18 cellular contexts compared by ENCODE assay signal in the genomic region with DNA sequence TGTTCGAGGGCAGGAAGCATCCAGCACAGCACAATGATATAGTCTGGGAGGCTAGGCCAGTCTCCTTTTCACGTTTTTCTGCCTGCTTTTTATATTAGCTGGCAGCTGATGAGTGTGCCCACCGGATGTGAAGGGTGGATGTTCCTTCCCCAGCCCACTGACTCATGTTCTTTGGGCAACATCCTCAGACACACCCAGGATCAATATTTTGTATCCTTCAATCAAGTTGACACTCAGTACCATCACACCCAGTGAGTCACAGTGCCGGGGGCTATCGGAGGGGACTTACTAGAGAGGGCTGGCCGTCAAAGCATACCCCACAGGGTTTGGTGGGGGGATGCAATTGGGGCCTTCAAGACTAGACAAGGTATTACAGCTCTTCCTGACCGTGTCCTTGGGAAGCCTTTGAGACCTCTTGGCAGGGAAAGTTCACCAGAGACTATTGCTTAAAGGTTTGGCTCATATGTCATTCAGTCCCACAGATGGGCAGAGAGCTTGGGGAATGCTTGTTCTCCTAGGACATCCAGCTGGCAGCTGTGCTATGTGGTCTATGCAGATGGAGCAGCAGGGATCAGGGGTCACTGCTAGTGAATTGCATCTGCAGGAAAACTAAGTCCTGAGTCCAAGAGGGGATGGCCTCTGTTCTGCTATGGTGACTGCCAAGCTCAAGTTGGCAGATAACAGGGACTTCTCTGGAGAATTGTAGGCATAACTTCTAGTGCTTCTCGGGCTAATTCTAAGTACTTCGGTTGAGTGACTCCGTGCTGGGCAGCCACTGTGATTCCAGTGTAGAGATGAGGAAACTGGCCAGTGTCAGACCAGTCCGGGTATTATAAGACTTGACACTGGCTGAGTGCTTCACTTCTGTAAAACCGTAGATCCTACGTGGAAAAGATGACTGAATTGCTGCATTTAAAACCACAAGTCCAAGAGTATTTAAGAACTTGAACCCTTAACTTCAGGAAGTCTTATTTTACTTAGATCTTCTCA. TPM values are rescaled to one million over a fixed set of nuclear protein-coding genes. Genes with fewer than 3 reads are reported as not detected.
DNase-seq lines count a peak whose midpoint lies in the region; ATAC-seq and TF ChIP-seq lines count a peak whose summit lies in the region.
"Had no signal": no experiment of that assay in that cellular context is flagged by ENCODE, and none has a peak within 500 bp of the region (broad histone marks: within the 10 kb centered on the region; RNA-seq: fewer than 3 reads in every experiment).

No MANE protein-coding gene starts in this region.

- no peak overlapping the region for H3K27ac ChIP-seq in osteoblast (ENCODE audit: low read depth, low read length)
- H3K27ac ChIP-seq: left lung had no signal

- no peaks in the 10 kb centered on the region for H3K79me2 ChIP-seq in osteoblast (ENCODE audit: insufficient read depth, low read length)

- H3K36me3 ChIP-seq in skeletal muscle satellite cell (ENCODE audit: insufficient read depth, low read length) (no peaks in the 10 kb centered on the region), osteoblast (ENCODE audit: insufficient read depth, low read length) (no peaks in the 10 kb centered on the region)
- H3K36me3 ChIP-seq: left lung had no signal

- H4K20me1 ChIP-seq in osteoblast (ENCODE audit: insufficient read depth, low read length), result no peaks in the 10 kb centered on the region

- peaks cover 24% of the 10 kb centered on the region for H3K4me1 ChIP-seq in skeletal muscle satellite cell (ENCODE audit: control insufficient read depth, insufficient read depth, low read length)
- H3K4me1 ChIP-seq in osteoblast (ENCODE audit: insufficient read depth, low read length), result no peaks in the 10 kb centered on the region
- H3K4me1 ChIP-seq: left lung had no signal

- intact Hi-C loops in left ventricle myocardium superior (cut with micrococcal nuclease), result no loop called here

- H3K27me3 ChIP-seq in skeletal muscle satellite cell (ENCODE audit: control insufficient read depth, insufficient read depth, low read length), result no peaks in the 10 kb centered on the region
- no peaks in the 10 kb centered on the region for H3K27me3 ChIP-seq in osteoblast (ENCODE audit: insufficient read depth, low read length)

- no peaks in the 10 kb centered on the region for H3K9me3 ChIP-seq in skeletal muscle satellite cell (replicated peaks; ENCODE audit: low read length)
- no peaks in the 10 kb centered on the region for H3K9me3 ChIP-seq in osteoblast (ENCODE audit: low read depth, low read length)
- H3K9me3 ChIP-seq: left lung had no signal

- DNase-seq in ELR (ENCODE audit: low read depth) (peak; percentile 33), left ventricle myocardium superior (no peak), NCI-H187 (lab: John Stamatoyannopoulos, UW) (no peak), T-helper 9 cell (no peak), osteoblast (ENCODE audit: insufficient read length, low spot score, missing footprints) (no peak)
- DNase-seq: activated CD4-positive, alpha-beta T cell treated with anti-CD3 and anti-CD28 coated beads for 4 hours; AML-193; Calu3; effector memory CD8-positive, alpha-beta T cell; left lung; NCI-H1417; NCI-H2171 treated with DMSO at 0.1 percent for 48 hours; NCI-H69; SHP77; T-cell had no signal

- H3K4me2 ChIP-seq in skeletal muscle satellite cell (ENCODE audit: low read length), result peak overlapping the region; percentile 31
- H3K4me2 ChIP-seq in osteoblast (ENCODE audit: insufficient read depth, low read length), result no peak overlapping the region

- peak; percentile 87 for ATAC-seq in SK-N-SH treated with all-trans-retinoic acid at 6 μM for 48 hours
- peak; percentile 54 for ATAC-seq in left ventricle myocardium superior
- no peak for ATAC-seq in GM18907 (IDR thresholded peaks at IDR 0.05; ENCODE audit: unreplicated experiment)
- ATAC-seq: effector memory CD8-positive, alpha-beta T cell; left lung; T-cell had no signal

- H3K4me3 ChIP-seq in skeletal muscle satellite cell (ENCODE audit: low read length), result no peak overlapping the region
- no peak overlapping the region for H3K4me3 ChIP-seq in osteoblast (ENCODE audit: insufficient read depth, low read length)
- H3K4me3 ChIP-seq: left lung had no signal

- no peak overlapping the region for H3K9ac ChIP-seq in skeletal muscle satellite cell (ENCODE audit: low read depth, low read length)

- TF ChIP-seq CTCF in osteoblast (IDR thresholded peaks at IDR 0.05; ENCODE audit: extremely low read depth, low read depth, low read length), result no peak

- H2AFZ ChIP-seq in osteoblast (ENCODE audit: low read length), result no peak overlapping the region

TF ChIP-seq in SK-N-SH treated with all-trans-retinoic acid at 6 μM for 48 hours, 23 proteins besides CTCF, POLR2A, EP300 and RAD21:
- TF ChIP-seq TCF4 (CRISPR knock-in tag; IDR thresholded peaks at IDR 0.05; ENCODE audit: borderline replicate concordance), result no peak
- TF ChIP-seq, protein P1, sequence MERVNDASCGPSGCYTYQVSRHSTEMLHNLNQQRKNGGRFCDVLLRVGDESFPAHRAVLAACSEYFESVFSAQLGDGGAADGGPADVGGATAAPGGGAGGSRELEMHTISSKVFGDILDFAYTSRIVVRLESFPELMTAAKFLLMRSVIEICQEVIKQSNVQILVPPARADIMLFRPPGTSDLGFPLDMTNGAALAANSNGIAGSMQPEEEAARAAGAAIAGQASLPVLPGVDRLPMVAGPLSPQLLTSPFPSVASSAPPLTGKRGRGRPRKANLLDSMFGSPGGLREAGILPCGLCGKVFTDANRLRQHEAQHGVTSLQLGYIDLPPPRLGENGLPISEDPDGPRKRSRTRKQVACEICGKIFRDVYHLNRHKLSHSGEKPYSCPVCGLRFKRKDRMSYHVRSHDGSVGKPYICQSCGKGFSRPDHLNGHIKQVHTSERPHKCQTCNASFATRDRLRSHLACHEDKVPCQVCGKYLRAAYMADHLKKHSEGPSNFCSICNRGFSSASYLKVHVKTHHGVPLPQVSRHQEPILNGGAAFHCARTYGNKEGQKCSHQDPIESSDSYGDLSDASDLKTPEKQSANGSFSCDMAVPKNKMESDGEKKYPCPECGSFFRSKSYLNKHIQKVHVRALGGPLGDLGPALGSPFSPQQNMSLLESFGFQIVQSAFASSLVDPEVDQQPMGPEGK (CRISPR knock-in tag; IDR thresholded peaks at IDR 0.05; ENCODE audit: borderline replicate concordance), result no peak

RNA-seq across cellular contexts. Expression of gene WDR1, which starts 12.9 kb away (rescaled TPM):
- 182 TPM for total RNA-seq in left ventricle myocardium superior
- total RNA-seq in skeletal muscle satellite cell (2012; rRNA removed), result 277 and 319 TPM in 2 replicates
- 265 and 314 TPM in 2 replicates for total RNA-seq in osteoblast
